ENCODE assay signal across 1 cellular context in genomic region chr7:135899458-135899857, GRCh38.
TF ChIP-seq lines count a peak whose summit lies in the region.

No MANE protein-coding gene starts in this region.

TF ChIP-seq in K562, 482 proteins besides CTCF, POLR2A, EP300 and RAD21 (continued from another document):
- TF ChIP-seq RNF219 (CRISPR knock-in tag; IDR thresholded peaks at IDR 0.05) (no peak), ZNF41 (CRISPR knock-in tag; conservative IDR thresholded peaks at IDR 0.05) (no peak), ZNF589 (CRISPR knock-in tag; IDR thresholded peaks at IDR 0.05; ENCODE audit: low read depth) (peak; percentile 73), GABPB2 (CRISPR knock-in tag; conservative IDR thresholded peaks at IDR 0.05) (no peak)
